In the genomic region with DNA sequence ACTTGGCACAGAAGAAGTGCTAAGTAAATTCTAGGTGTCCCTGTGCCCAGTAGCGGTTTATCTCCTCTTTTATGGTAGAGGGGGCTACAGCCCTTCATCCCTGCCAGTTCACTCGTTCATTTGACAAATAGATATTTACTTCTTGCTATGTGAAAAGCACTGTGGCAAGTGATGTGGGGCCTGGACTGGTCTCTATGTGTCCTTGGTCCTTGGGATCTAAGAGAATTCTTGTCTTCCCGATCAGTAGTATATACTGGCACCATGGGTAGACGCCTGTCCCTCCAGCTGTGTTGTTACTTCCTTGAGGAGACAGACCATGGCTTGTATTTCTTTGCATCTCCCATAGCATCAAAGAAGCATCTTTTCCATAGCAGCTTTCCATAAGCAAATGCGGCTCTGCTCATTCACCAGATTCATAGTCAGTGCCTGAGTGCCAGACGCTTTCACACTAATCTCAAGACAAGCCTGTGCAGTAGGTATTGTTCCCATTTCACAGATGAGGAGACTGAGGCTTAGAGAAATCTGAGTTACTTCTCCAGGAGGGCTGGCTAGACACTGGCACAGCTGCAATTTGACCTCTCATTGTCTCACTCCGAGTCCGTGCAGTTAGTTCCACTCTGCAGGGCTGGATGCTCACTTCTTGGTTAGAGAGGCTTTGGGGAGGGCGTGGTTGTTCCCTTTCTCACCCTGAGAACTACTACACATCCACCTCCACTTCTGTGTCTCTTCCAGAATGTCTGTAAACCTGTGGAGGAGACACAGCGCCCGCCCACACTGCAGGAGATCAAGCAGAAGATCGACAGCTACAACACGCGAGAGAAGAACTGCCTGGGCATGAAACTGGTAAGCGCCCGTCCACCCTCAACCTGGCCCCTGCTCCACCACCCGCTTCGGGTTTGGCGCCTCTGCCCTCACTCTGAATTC, we compare ENCODE assay signal across 10 cellular contexts. TPM values are rescaled to one million over a fixed set of nuclear protein-coding genes. Genes with fewer than 3 reads are reported as not detected.
DNase-seq lines count a peak whose midpoint lies in the region; ATAC-seq, FAIRE-seq and TF ChIP-seq lines count a peak whose summit lies in the region.
"Had no signal": no experiment of that assay in that cellular context is flagged by ENCODE, and none has a peak within 500 bp of the region (broad histone marks: within the 10 kb centered on the region; RNA-seq: fewer than 3 reads in every experiment).

No MANE protein-coding gene starts in this region.

- no peak for DNase-seq in CD14-positive monocyte (ENCODE audit: low spot score)
- peak; percentile 25 for DNase-seq in putamen (ENCODE audit: low spot score)
- no peak for DNase-seq in GM12891 (ENCODE audit: insufficient read length, low spot score)
- DNase-seq in omental fat pad (ENCODE audit: low spot score): no peak
- DNase-seq in SHP77 (lab: John Stamatoyannopoulos, UW): no peak
- DNase-seq: SIG-M5 had no signal

- no peak for FAIRE-seq in GM12891 (lab: Jason Lieb, UNC)

- H3K4me1 Mint-ChIP-seq in CD14-positive monocyte: peaks cover 60% of the 10 kb centered on the region
- H3K4me1 Mint-ChIP-seq in T-helper 1 cell treated with Interleukin-12 subunit alpha and Interleukin-12 subunit beta and Interleukin-4 antibody, amounts not matched to agents 30 μg/mL and 1 μg/mL, for 36 hours (ENCODE audit: low read depth): peaks cover 90% of the 10 kb centered on the region
- peaks cover 52% of the 10 kb centered on the region for H3K4me1 Mint-ChIP-seq in brain

- H3K27ac Mint-ChIP-seq in CD14-positive monocyte: peak overlapping the region; percentile 95 to 100 (median 99)
- H3K27ac Mint-ChIP-seq in T-helper 1 cell treated with Interleukin-12 subunit alpha and Interleukin-12 subunit beta and Interleukin-4 antibody, amounts not matched to agents 30 μg/mL and 1 μg/mL, for 36 hours: peak overlapping the region; percentile 99
- H3K27ac Mint-ChIP-seq in brain: peak overlapping the region in 3 of 5 experiments; percentile 69 to 83 (median 82)

- H3K27me3 Mint-ChIP-seq in CD14-positive monocyte (ENCODE audit: low read depth in 3 of 3) (peaks cover 0 to 3% (median 0%) of the 10 kb centered on the region in 3 donors), brain (peaks cover 4% of the 10 kb centered on the region)
- no peaks in the 10 kb centered on the region for H3K27me3 Mint-ChIP-seq in T-helper 1 cell treated with Interleukin-12 subunit alpha and Interleukin-12 subunit beta and Interleukin-4 antibody, amounts not matched to agents 30 μg/mL and 1 μg/mL, for 36 hours (ENCODE audit: low read depth)

- TF ChIP-seq CTCF in CD14-positive monocyte (IDR thresholded peaks at IDR 0.05) (no peak), brain (conservative IDR thresholded peaks at IDR 0.05) (no peak), omental fat pad (IDR thresholded peaks at IDR 0.05) (no peak)

- H3K36me3 Mint-ChIP-seq in CD14-positive monocyte (peaks cover 87 to 96% of the 10 kb centered on the region in 2 donors), brain (peaks cover 4% of the 10 kb centered on the region)
- H3K36me3 Mint-ChIP-seq in T-helper 1 cell treated with Interleukin-12 subunit alpha and Interleukin-12 subunit beta and Interleukin-4 antibody, amounts not matched to agents 30 μg/mL and 1 μg/mL, for 36 hours (ENCODE audit: low read depth): peaks cover 64% of the 10 kb centered on the region

- intact Hi-C loops in CD14-positive monocyte (cut with micrococcal nuclease): loop anchor here (1.0 to 5.0 kb wide), 4 partner anchors 37 to 90 kb away; no protein-coding TSS in a partner anchor

- ATAC-seq in omental fat pad (ENCODE audit: low FRiP score): no peak
- ATAC-seq in GM18505 (IDR thresholded peaks at IDR 0.05; ENCODE audit: unreplicated experiment): no peak

- TF ChIP-seq POLR2A in GM12891 (IDR thresholded peaks at IDR 0.05; ENCODE audit: low read depth, low read length): no peak
- TF ChIP-seq POLR2A in GM18505 (IDR thresholded peaks at IDR 0.05; ENCODE audit: borderline replicate concordance, extremely low read depth, insufficient read depth, insufficient read length): no peak

- H3K4me3 Mint-ChIP-seq in CD14-positive monocyte (peak overlapping the region; percentile 44 to 63), brain (no peak overlapping the region)
- peak overlapping the region; percentile 85 for H3K4me3 Mint-ChIP-seq in T-helper 1 cell treated with Interleukin-12 subunit alpha and Interleukin-12 subunit beta and Interleukin-4 antibody, amounts not matched to agents 30 μg/mL and 1 μg/mL, for 36 hours
- H3K4me3 Mint-ChIP-seq: GM23338 had no signal

- H3K9me3 Mint-ChIP-seq in CD14-positive monocyte: peaks cover 0 to 2% (median 0%) of the 10 kb centered on the region in 7 donors
- no peaks in the 10 kb centered on the region for H3K9me3 Mint-ChIP-seq in T-helper 1 cell treated with Interleukin-12 subunit alpha and Interleukin-12 subunit beta and Interleukin-4 antibody, amounts not matched to agents 30 μg/mL and 1 μg/mL, for 36 hours
- H3K9me3 Mint-ChIP-seq in brain: no peaks in the 10 kb centered on the region
- H3K9me3 Mint-ChIP-seq: GM23338 had no signal

TF ChIP-seq in GM12891, 5 proteins besides CTCF, POLR2A, EP300 and RAD21:
- TF ChIP-seq PAX5 (IDR thresholded peaks at IDR 0.05; ENCODE audit: insufficient read depth, low read length, severe bottlenecking) (no peak), SPI1 (IDR thresholded peaks at IDR 0.05; ENCODE audit: low read depth, low read length) (no peak), POLR2AphosphoS5 (IDR thresholded peaks at IDR 0.05; ENCODE audit: low read depth, low read length) (no peak)

RNA-seq across cellular contexts. Expression of a gene that starts 29.5 kb away (rescaled TPM):
- polyA plus RNA-seq in CD14-positive monocyte (10 to 100 TPM; 16.4 to 16.8 TPM), brain (ENCODE audit: insufficient read depth, low read depth, low replicate concordance) (58.6 TPM)
- polyA plus RNA-seq in GM12891 (2012; ENCODE audit: low read depth, missing spikeins): 84.7 TPM
- 10 to 100 TPM; 38.4 to 55.8 (median 50.4) TPM for total RNA-seq in omental fat pad

RNA-seq across cellular contexts. Expression of a gene that starts 52.5 kb away (rescaled TPM):
- polyA plus RNA-seq in CD14-positive monocyte: not detected
- 4.9 TPM for polyA plus RNA-seq in brain (ENCODE audit: insufficient read depth, low read depth, low replicate concordance)
- polyA plus RNA-seq in GM12891 (2012; ENCODE audit: low read depth, missing spikeins): 4.6 TPM
- total RNA-seq in omental fat pad: 10 to 100 TPM; 14.3 to 73.3 (median 39.4) TPM

Comparison
In these comparisons a context has a peak if more than half of its experiments do, and no peak if none do; other contexts are left out.
1. H3K4me3 Mint-ChIP-seq: peak in CD14-positive monocyte (2 of 2) and T-helper 1 cell treated with Interleukin-12 subunit alpha and Interleukin-12 subunit beta and Interleukin-4 antibody, amounts not matched to agents 30 μg/mL and 1 μg/mL, for 36 hours (single experiment); none in brain (0 of 5).
2. Peak in every context shown above with its lines, with median percentiles within 50 percentile points of each other: H3K27ac Mint-ChIP-seq.